In the genomic region with DNA sequence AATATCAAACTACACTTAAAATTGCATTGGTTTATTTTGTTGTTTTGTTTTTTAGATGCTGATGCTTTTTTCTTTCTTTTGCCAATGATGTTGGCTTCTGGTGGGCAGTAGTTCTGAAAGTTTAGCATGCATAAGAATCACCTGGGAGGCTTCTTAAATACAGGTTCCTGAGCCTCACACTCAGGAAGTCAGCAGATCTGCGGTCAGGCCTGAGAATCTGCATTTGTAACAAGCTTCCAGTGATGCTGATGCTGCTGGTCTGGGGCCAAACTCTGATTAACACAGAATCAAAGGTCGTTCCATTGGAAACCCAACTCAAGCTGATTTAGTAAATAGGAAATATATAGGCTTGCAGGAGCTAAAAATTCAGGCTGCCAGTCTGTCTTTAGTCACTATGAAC, we compare ENCODE assay signal across 25 cellular contexts.
DNase-seq lines count a peak whose midpoint lies in the region; ATAC-seq and TF ChIP-seq lines count a peak whose summit lies in the region.
"Had no signal": no experiment of that assay in that cellular context is flagged by ENCODE, and none has a peak within 500 bp of the region (broad histone marks: within the 10 kb centered on the region; RNA-seq: fewer than 3 reads in every experiment).

No MANE protein-coding gene starts in this region.

- no peaks in the 10 kb centered on the region for H3K79me2 ChIP-seq in MM.1S (ENCODE audit: low read length)

- H3K9me3 ChIP-seq in MM.1S (replicated peaks; ENCODE audit: insufficient read depth, low read length), result no peaks in the 10 kb centered on the region
- H3K9me3 ChIP-seq: BE2C, BLaER1 had no signal

- H3K9ac ChIP-seq in MM.1S (ENCODE audit: low read length), result no peak overlapping the region
- H3K9ac ChIP-seq: BLaER1 had no signal

- peak overlapping the region; percentile 9 for H3K27ac Mint-ChIP-seq in glutamatergic neuron (ENCODE audit: unreplicated experiment)
- H3K27ac Mint-ChIP-seq: CD14-positive monocyte; CD4-positive, alpha-beta memory T cell; CD4-positive, CD25-positive, alpha-beta regulatory T cell; CD8-positive, alpha-beta memory T cell had no signal

- no peaks in the 10 kb centered on the region for H3K9me2 ChIP-seq in MM.1S (replicated peaks; ENCODE audit: insufficient read depth, low read length)

- H3K27me3 ChIP-seq in MM.1S (replicated peaks; ENCODE audit: insufficient read depth, low read length), result no peaks in the 10 kb centered on the region
- H3K27me3 ChIP-seq: BE2C, BLaER1 had no signal

- TF ChIP-seq CTCF in MM.1S (IDR thresholded peaks at IDR 0.05; ENCODE audit: low read length) (no peak), glutamatergic neuron (IDR thresholded peaks at IDR 0.05; ENCODE audit: partially characterized antibody, unreplicated experiment) (no peak)

- no peak overlapping the region for H3K27ac ChIP-seq in MM.1S (ENCODE audit: low read length)
- H3K27ac ChIP-seq: BLaER1 had no signal

- peaks cover 10% of the 10 kb centered on the region for H3F3A ChIP-seq in MM.1S (ENCODE audit: insufficient read depth, low read length)

- H3K9me3 Mint-ChIP-seq in glutamatergic neuron (ENCODE audit: unreplicated experiment), result peaks cover 2% of the 10 kb centered on the region

- H3K27me3 Mint-ChIP-seq in glutamatergic neuron (ENCODE audit: unreplicated experiment), result no peaks in the 10 kb centered on the region
- H3K27me3 Mint-ChIP-seq: CD4-positive, alpha-beta memory T cell; CD4-positive, CD25-positive, alpha-beta regulatory T cell; CD8-positive, alpha-beta memory T cell had no signal

- peak overlapping the region; percentile 12; the same call in 1 of the 2 replicates for H3K4me2 ChIP-seq in MM.1S (ENCODE audit: low read depth, low read length)
- H3K4me2 ChIP-seq: BLaER1 had no signal

- no peaks in the 10 kb centered on the region for H4K20me1 ChIP-seq in MM.1S (ENCODE audit: insufficient read depth, low read length)
- H4K20me1 ChIP-seq: BLaER1 had no signal

- H3K4me1 Mint-ChIP-seq in glutamatergic neuron (ENCODE audit: low read depth, unreplicated experiment), result peaks cover 9% of the 10 kb centered on the region
- H3K4me1 Mint-ChIP-seq: CD14-positive monocyte; CD4-positive, alpha-beta memory T cell; CD4-positive, CD25-positive, alpha-beta regulatory T cell had no signal

- H2AFZ ChIP-seq in MM.1S (ENCODE audit: low read length), result no peak overlapping the region

- peak; percentile 24 for DNase-seq in MM.1S
- peak; percentile 52 for DNase-seq in RPMI8226
- no peak for DNase-seq in glutamatergic neuron
- DNase-seq in NCI-H1694 treated with DMSO at 0.1 percent for 48 hours (lab: John Stamatoyannopoulos, UW), result no peak
- no peak for DNase-seq in NCI-H82 treated with DMSO at 0.1 percent for 48 hours (lab: John Stamatoyannopoulos, UW; ENCODE audit: unreplicated experiment)
- no peak for DNase-seq in activated effector memory CD4-positive, alpha-beta T cell treated with Interleukin-2 at 50 U/mL for 16 hours
- DNase-seq: 8988T; ACHN; BE2C; C1 segment of cervical spinal cord; CD4-positive, alpha-beta memory T cell; CD4-positive, CD25-positive, alpha-beta regulatory T cell; CD8-positive, alpha-beta memory T cell; COR-L47; DMS 273 treated with DMSO at 0.1 percent for 48 hours; DMS153; DMS53; DMS79; DND-41; EL; GDM1 had no signal

- peaks cover 30% of the 10 kb centered on the region for H3K4me1 ChIP-seq in MM.1S (ENCODE audit: low read length)
- H3K4me1 ChIP-seq: BLaER1 had no signal

- H3K36me3 ChIP-seq in MM.1S (replicated peaks; ENCODE audit: insufficient read depth, low read length), result no peaks in the 10 kb centered on the region
- H3K36me3 ChIP-seq: BE2C, BLaER1 had no signal

- H3K4me3 ChIP-seq in MM.1S (ENCODE audit: low read length), result no peak overlapping the region
- H3K4me3 ChIP-seq: BLaER1, GM12878 had no signal

- no peak for ATAC-seq in GM21515 (IDR thresholded peaks at IDR 0.05; ENCODE audit: unreplicated experiment)
- ATAC-seq: GM12878 had no signal

- no peak overlapping the region for H3K4me3 Mint-ChIP-seq in glutamatergic neuron (ENCODE audit: unreplicated experiment)
- H3K4me3 Mint-ChIP-seq: CD14-positive monocyte; CD4-positive, alpha-beta memory T cell; CD4-positive, CD25-positive, alpha-beta regulatory T cell; CD8-positive, alpha-beta memory T cell had no signal

- H3K36me3 Mint-ChIP-seq in glutamatergic neuron (ENCODE audit: unreplicated experiment), result no peaks in the 10 kb centered on the region
- H3K36me3 Mint-ChIP-seq: CD14-positive monocyte; CD4-positive, alpha-beta memory T cell; CD4-positive, CD25-positive, alpha-beta regulatory T cell; CD8-positive, alpha-beta memory T cell had no signal

Comparison
In these comparisons a context has a peak if more than half of its experiments do, and no peak if none do; other contexts are left out.
1. DNase-seq: peak in MM.1S (single experiment) and RPMI8226 (single experiment); none in glutamatergic neuron (single experiment), NCI-H1694 treated with DMSO at 0.1 percent for 48 hours (single experiment), NCI-H82 treated with DMSO at 0.1 percent for 48 hours (single experiment) and activated effector memory CD4-positive, alpha-beta T cell treated with Interleukin-2 at 50 U/mL for 16 hours (single experiment).